ENCODE assay signal across 8 cellular contexts in the genomic region with DNA sequence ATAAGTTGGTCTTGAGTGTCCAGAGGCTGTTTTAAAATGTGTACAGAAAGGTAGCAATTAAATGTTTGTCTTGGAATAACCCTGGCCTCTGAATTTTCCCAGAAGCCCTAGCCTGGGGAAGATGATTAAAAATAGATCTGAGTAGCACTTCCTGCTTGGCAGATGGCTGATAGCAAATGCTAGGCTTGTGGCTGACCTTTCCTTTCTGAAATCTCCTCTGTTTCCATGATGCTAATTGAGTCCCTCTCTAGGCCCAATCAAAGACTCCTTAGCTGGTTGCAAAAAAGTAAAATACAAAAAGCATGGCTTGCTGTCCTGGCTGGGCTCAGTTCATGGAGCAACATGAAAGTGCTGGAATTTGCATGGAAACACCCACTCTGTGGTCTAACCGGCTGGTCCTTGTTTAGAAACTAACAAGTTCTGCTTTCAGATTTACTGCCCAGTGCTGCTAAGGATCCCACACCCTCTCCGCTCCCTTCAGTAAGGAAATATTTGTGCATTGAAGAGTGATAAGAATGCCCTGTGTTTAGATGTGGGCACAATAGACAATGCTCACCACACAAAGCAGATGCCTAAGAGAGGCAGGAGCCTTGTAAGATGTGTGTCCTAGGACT. TPM values are rescaled to one million over a fixed set of nuclear protein-coding genes. Genes with fewer than 3 reads are reported as not detected.
DNase-seq lines count a peak whose midpoint lies in the region; ATAC-seq and TF ChIP-seq lines count a peak whose summit lies in the region.

No MANE protein-coding gene starts in this region.

- H3K9me3 ChIP-seq in BLaER1: no peaks in the 10 kb centered on the region; the same call in 1 of the 2 replicates
- no peaks in the 10 kb centered on the region for H3K9me3 ChIP-seq in mucosa of rectum (ENCODE audit: control insufficient read depth in 2 of 2, low read length in 2 of 2)
- no peaks in the 10 kb centered on the region for H3K9me3 ChIP-seq in aorta (ENCODE audit: control insufficient read depth, low read length)
- no peaks in the 10 kb centered on the region for H3K9me3 ChIP-seq in A673 (ENCODE audit: low read depth, low read length, poor library complexity, severe bottlenecking)

- peak; percentile 44 for ATAC-seq in GM21381 (IDR thresholded peaks at IDR 0.05; ENCODE audit: unreplicated experiment)
- peak; percentile 90 for ATAC-seq in aorta (ENCODE audit: low FRiP score)
- no peak for ATAC-seq in HG03159 (IDR thresholded peaks at IDR 0.05; ENCODE audit: unreplicated experiment)

- DNase-seq in NOMO-1 (lab: John Stamatoyannopoulos, UW; ENCODE audit: unreplicated experiment in 2 of 2) (peak; percentile 64 to 83), coronary artery (ENCODE audit: low spot score) (peak; percentile 87), aorta (peak in 1 of 2 donors; percentile 79), A673 (ENCODE audit: low spot score) (no peak)

- H3K27me3 ChIP-seq in BLaER1: no peaks in the 10 kb centered on the region
- no peaks in the 10 kb centered on the region for H3K27me3 ChIP-seq in mucosa of rectum (ENCODE audit: control insufficient read depth in 2 of 2, insufficient read depth in 2 of 2, low read length in 2 of 2)
- no peaks in the 10 kb centered on the region for H3K27me3 ChIP-seq in aorta (ENCODE audit: control insufficient read depth in 1 of 2, insufficient read depth in 2 of 2, low read length in 1 of 2)
- H3K27me3 ChIP-seq in A673 (replicated peaks; ENCODE audit: insufficient read depth, low read depth, low read length, poor library complexity): no peaks in the 10 kb centered on the region

- BruUV-seq in A673 (replicated peaks; lab: Mats Ljungman, UMichigan): no TSS peak

- H3K4me3 ChIP-seq in BLaER1: peak overlapping the region; percentile 36
- H3K4me3 ChIP-seq in coronary artery: peak overlapping the region; percentile 58
- peak overlapping the region; percentile 46 to 53 for H3K4me3 ChIP-seq in mucosa of rectum (ENCODE audit: low read length in 2 of 2)
- no peak overlapping the region for H3K4me3 ChIP-seq in aorta (ENCODE audit: low read length in 2 of 2)
- H3K4me3 ChIP-seq in A673 (ENCODE audit: low read depth, low read length, poor library complexity, severe bottlenecking): no peak overlapping the region

- POLR2A ChIA-PET in A673 (lab: Charles Lee; ENCODE audit: low non-redundant PET): no interaction called here

- CTCF ChIA-PET in A673 (lab: Charles Lee): no interaction called here

- H3K36me3 ChIP-seq in BLaER1: no peaks in the 10 kb centered on the region
- H3K36me3 ChIP-seq in mucosa of rectum (ENCODE audit: control insufficient read depth in 2 of 2, insufficient read depth in 2 of 2, low read length in 2 of 2): no peaks in the 10 kb centered on the region
- H3K36me3 ChIP-seq in aorta (ENCODE audit: control insufficient read depth in 1 of 2, insufficient read depth in 2 of 2, low read length in 1 of 2): no peaks in the 10 kb centered on the region
- H3K36me3 ChIP-seq in A673 (ENCODE audit: insufficient read depth, low read length, poor library complexity, severe bottlenecking): no peaks in the 10 kb centered on the region

- peak overlapping the region; percentile 72 for H3K27ac ChIP-seq in BLaER1
- peak overlapping the region; percentile 85 to 93 for H3K27ac ChIP-seq in coronary artery
- peak overlapping the region; percentile 90 to 95 for H3K27ac ChIP-seq in mucosa of rectum (ENCODE audit: low read depth in 2 of 2, low read length in 2 of 2)
- peak overlapping the region; percentile 99 for H3K27ac ChIP-seq in aorta (ENCODE audit: low read depth in 1 of 2, low read length in 2 of 2)
- H3K27ac ChIP-seq in A673 (ENCODE audit: low read depth, low read length, poor library complexity, severe bottlenecking): no peak overlapping the region

- no peaks in the 10 kb centered on the region for H4K20me1 ChIP-seq in BLaER1

- H3K4me1 ChIP-seq in BLaER1 (peaks cover 48% of the 10 kb centered on the region), mucosa of rectum (ENCODE audit: control insufficient read depth in 2 of 2, insufficient read depth in 2 of 2, low read length in 2 of 2) (peaks cover 64 to 79% of the 10 kb centered on the region in 2 donors), aorta (ENCODE audit: control insufficient read depth in 1 of 2, insufficient read depth in 2 of 2, low read length in 2 of 2) (peaks cover 13 to 53% of the 10 kb centered on the region in 2 donors), A673 (ENCODE audit: insufficient read depth, low read length, poor library complexity, severe bottlenecking) (peaks cover 14% of the 10 kb centered on the region)

- peak overlapping the region; percentile 90 for H3K4me2 ChIP-seq in BLaER1

- intact Hi-C loops in aorta (cut with DNase I) (loop anchor here in 1 of 2 donors (5.0 kb wide), 1 partner anchor 55 kb away; no protein-coding TSS in a partner anchor), A673 (cut with micrococcal nuclease; ENCODE audit: unreplicated experiment) (no loop called here)

- WGBS in aorta, 2 donors: 1 to 5% methylated on average over 2 of the region's 2 CpGs

- peak overlapping the region; percentile 67 for H3K9ac ChIP-seq in BLaER1
- peak overlapping the region; percentile 29 to 35 for H3K9ac ChIP-seq in mucosa of rectum (ENCODE audit: low read depth in 1 of 2, low read length in 2 of 2)

- TF ChIP-seq CTCF in coronary artery (IDR thresholded peaks at IDR 0.05) (no peak), A673 (conservative IDR thresholded peaks at IDR 0.05; ENCODE audit: low read depth, low read length) (no peak)

RNA-seq across cellular contexts. Expression of a gene that starts 40.8 kb away (rescaled TPM):
- total RNA-seq in aorta (10 to 100 TPM; 38.5 to 54.0 TPM), A673 (2021) (0.60 and 0.96 TPM in 2 replicates)
- 10 to 100 TPM; 16.8 to 23.0 TPM for polyA plus RNA-seq in aorta

Comparison
In these comparisons a context has a peak if more than half of its experiments do, and no peak if none do; other contexts are left out.
1. H3K4me3 ChIP-seq: peak in BLaER1 (single experiment), coronary artery (single experiment) and mucosa of rectum (2 of 2); none in aorta (0 of 2) and A673 (single experiment).
2. RNA of a gene that starts 40.8 kb away (total RNA-seq): 38.5 to 54.0 TPM in aorta; 0.60 to 0.96 TPM in A673; every median in the first group is over 10 times any median in the second.